7 cellular contexts compared by ENCODE assay signal in genomic region chr10:130127612-130128607, GRCh38. TPM values are rescaled to one million over a fixed set of nuclear protein-coding genes. Genes with fewer than 3 reads are reported as not detected.
DNase-seq lines count a peak whose midpoint lies in the region; ATAC-seq, FAIRE-seq and TF ChIP-seq lines count a peak whose summit lies in the region.

No MANE protein-coding gene starts in this region.

- peak; percentile 80 for DNase-seq in GM10248 (ENCODE audit: extremely low spot score)
- peak; percentile 72 for DNase-seq in HT1080 (ENCODE audit: low read depth)
- peak; percentile 48 for DNase-seq in RCC 7860 (ENCODE audit: low spot score)
- DNase-seq in activated naive CD8-positive, alpha-beta T cell treated with anti-CD3 and anti-CD28 coated beads, Interleukin-2, amount 10 ng/mL, durations not matched to agents 7 days and 5 days = no peak
- peak; percentile 42 to 86 (median 67) for DNase-seq in head of caudate nucleus
- peak in 8 of 10 donors; percentile 38 to 93 (median 60) for DNase-seq in posterior cingulate gyrus

- POLR2A ChIA-PET in GM10248 (lab: Yijun Ruan, JAX) = no interaction called here
- POLR2A ChIA-PET in activated naive CD8-positive, alpha-beta T cell treated with anti-CD3 and anti-CD28 coated beads, Interleukin-2, amount 10 ng/mL, durations not matched to agents 7 days and 5 days (lab: Charles Lee) = interaction anchor here (0.7 to 3.2 kb wide), 3 partner anchors 8 to 156 kb away, joined by 3 to 23 read pairs (median 4); partner anchors contain the start of genes C10orf143 and GLRX3

- H3K36me3 Mint-ChIP-seq in activated naive CD8-positive, alpha-beta T cell treated with anti-CD3 and anti-CD28 coated beads, Interleukin-2, amount 10 ng/mL, durations not matched to agents 7 days and 5 days = no peaks in the 10 kb centered on the region

- peak; percentile 97 for ATAC-seq in GM21619 (IDR thresholded peaks at IDR 0.05; ENCODE audit: unreplicated experiment)
- peak; percentile 78 for ATAC-seq in activated naive CD8-positive, alpha-beta T cell treated with anti-CD3 and anti-CD28 coated beads, Interleukin-2, amount 10 ng/mL, durations not matched to agents 7 days and 5 days (ENCODE audit: low read depth)

- no peak overlapping the region for H3K27ac Mint-ChIP-seq in activated naive CD8-positive, alpha-beta T cell treated with anti-CD3 and anti-CD28 coated beads, Interleukin-2, amount 10 ng/mL, durations not matched to agents 7 days and 5 days

- no peak overlapping the region for H3K4me3 Mint-ChIP-seq in activated naive CD8-positive, alpha-beta T cell treated with anti-CD3 and anti-CD28 coated beads, Interleukin-2, amount 10 ng/mL, durations not matched to agents 7 days and 5 days

- intact Hi-C loops in head of caudate nucleus (cut with DNase I) = no loop called here
- intact Hi-C loops in posterior cingulate gyrus (cut with DNase I) = loop anchor here (1.0 to 5.0 kb wide), 2 partner anchors 17 to 1096 kb away; no protein-coding TSS in a partner anchor

- H3K9me3 Mint-ChIP-seq in activated naive CD8-positive, alpha-beta T cell treated with anti-CD3 and anti-CD28 coated beads, Interleukin-2, amount 10 ng/mL, durations not matched to agents 7 days and 5 days = no peaks in the 10 kb centered on the region

- H3K4me1 Mint-ChIP-seq in activated naive CD8-positive, alpha-beta T cell treated with anti-CD3 and anti-CD28 coated beads, Interleukin-2, amount 10 ng/mL, durations not matched to agents 7 days and 5 days = peaks cover 8% of the 10 kb centered on the region

- CTCF ChIA-PET in GM10248 (lab: Yijun Ruan, JAX) = interaction anchor here (0.7 to 3.2 kb wide), 15 partner anchors 10 to 1916 kb away, joined by 3 to 51 read pairs (median 4); partner anchors contain the start of genes C10orf143 and GLRX3

- peaks cover 51% of the 10 kb centered on the region for H3K27me3 Mint-ChIP-seq in activated naive CD8-positive, alpha-beta T cell treated with anti-CD3 and anti-CD28 coated beads, Interleukin-2, amount 10 ng/mL, durations not matched to agents 7 days and 5 days

- peak; percentile 73 for TF ChIP-seq CTCF in GM10248 (IDR thresholded peaks at IDR 0.05; ENCODE audit: control extremely low read depth, extremely low read depth, low read depth, missing control alignments)

- peak; percentile 49 for FAIRE-seq in RCC 7860 (lab: Jason Lieb, UNC)

RNA-seq across cellular contexts. Expression of gene GLRX3, which starts 8.3 kb away (rescaled TPM):
- total RNA-seq in HT1080 (2014; rRNA removed; shearing (Covaris generic)) = 178 and 182 TPM in 2 replicates
- 191 and 201 TPM in 2 replicates for polyA plus RNA-seq in HT1080 (2015; cell fraction: cytosol; rRNA removed)
- 120 and 128 TPM in 2 replicates for polyA plus RNA-seq in HT1080 (2015; cell fraction: nucleus; rRNA removed)
- total RNA-seq in activated naive CD8-positive, alpha-beta T cell treated with anti-CD3 and anti-CD28 coated beads, Interleukin-2, amount 10 ng/mL, durations not matched to agents 7 days and 5 days = 10 to 100 TPM; 55.5 to 60.2 TPM

RNA-seq across cellular contexts. Expression of gene C10orf143, which starts 17.3 kb away (rescaled TPM):
- 0.47 TPM in 1 of 2 replicates, not detected in the other for total RNA-seq in HT1080 (2014; rRNA removed; shearing (Covaris generic))
- polyA plus RNA-seq in HT1080 (2015; cell fraction: cytosol; rRNA removed) = 0.18 and 0.69 TPM in 2 replicates
- 0.20 and 0.30 TPM in 2 replicates for polyA plus RNA-seq in HT1080 (2015; cell fraction: nucleus; rRNA removed)
- total RNA-seq in activated naive CD8-positive, alpha-beta T cell treated with anti-CD3 and anti-CD28 coated beads, Interleukin-2, amount 10 ng/mL, durations not matched to agents 7 days and 5 days = 1 to 10 TPM; 6.0 to 6.6 TPM
